29 cellular contexts compared by ENCODE assay signal in genomic region chr2:104109356-104109755, GRCh38.
"Had no signal": no experiment of that assay in that cellular context is flagged by ENCODE, and none has a peak within 500 bp of the region (broad histone marks: within the 10 kb centered on the region; RNA-seq: fewer than 3 reads in every experiment).

No MANE protein-coding gene starts in this region.

- DNase-seq: hypothalamus; immature natural killer cell; kidney; left colon; left lung; lower lobe of right lung; mammary epithelial cell; mesenchymal stem cell; naive thymus-derived CD8-positive, alpha-beta T cell; nucleus accumbens; right lobe of liver; stimulated activated CD4-positive, alpha-beta T cell treated with anti-CD3 and anti-CD28 coated beads, Interleukin-12 subunit alpha, Interleukin-12 subunit beta, amount 100 ng/mL, for 4 hours; stimulated activated CD4-positive, alpha-beta T cell treated with anti-CD3 and anti-CD28 coated beads, Interleukin-15, amount 100 ng/mL, for 24 hours; stimulated activated CD4-positive, alpha-beta T cell treated with anti-CD3 and anti-CD28 coated beads, Interleukin-2, amount 100 ng/mL, for 24 hours; stimulated activated CD4-positive, alpha-beta T cell treated with anti-CD3 and anti-CD28 coated beads, Interleukin-4, amount 100 ng/mL, for 1 hour; stimulated activated naive CD4-positive, alpha-beta T cell; tibial artery; trophoblast cell; upper lobe of right lung had no signal

- FAIRE-seq: islet of Langerhans, kidney, urothelium cell line had no signal

- ATAC-seq: left colon; left lung; lower lobe of right lung; naive thymus-derived CD8-positive, alpha-beta T cell; right lobe of liver; upper lobe of right lung had no signal

- H3K27me3 ChIP-seq: left lung, right atrium auricular region, right lobe of liver, suprapubic skin, tibial artery, upper lobe of right lung had no signal

- H3K27ac Mint-ChIP-seq: immature natural killer cell; naive thymus-derived CD8-positive, alpha-beta T cell; nephron; progenitor cell of endocrine pancreas; stimulated activated naive CD8-positive, alpha-beta T cell treated with anti-CD3 and anti-CD28 coated beads, Interleukin-15, Interleukin-2, amounts not matched to agents 100 ng/mL and 50 ng/mL, for 24 hours had no signal

- H3K4me3 Mint-ChIP-seq: immature natural killer cell; naive thymus-derived CD8-positive, alpha-beta T cell; nephron; neural crest cell; stimulated activated naive CD8-positive, alpha-beta T cell treated with anti-CD3 and anti-CD28 coated beads, Interleukin-15, Interleukin-2, amounts not matched to agents 100 ng/mL and 50 ng/mL, for 24 hours had no signal

- H3K4me1 Mint-ChIP-seq: immature natural killer cell; naive thymus-derived CD8-positive, alpha-beta T cell; nephron had no signal

- H3K36me3 Mint-ChIP-seq: immature natural killer cell; naive thymus-derived CD8-positive, alpha-beta T cell had no signal

- H3K36me3 ChIP-seq: left lung, lower lobe of right lung, right atrium auricular region, right lobe of liver, suprapubic skin, thoracic aorta, tibial artery, upper lobe of right lung had no signal

- H3K27me3 Mint-ChIP-seq: naive thymus-derived CD8-positive, alpha-beta T cell; progenitor cell of endocrine pancreas; stimulated activated naive CD8-positive, alpha-beta T cell treated with anti-CD3 and anti-CD28 coated beads, Interleukin-15, Interleukin-2, amounts not matched to agents 100 ng/mL and 50 ng/mL, for 24 hours had no signal

- H3K27ac ChIP-seq: left lung, lower lobe of right lung, right atrium auricular region, right lobe of liver, skin epidermis, suprapubic skin, thoracic aorta, tibial artery, upper lobe of right lung had no signal

- H3K4me1 ChIP-seq: left lung, lower lobe of right lung, right atrium auricular region, right lobe of liver, suprapubic skin, tibial artery, upper lobe of right lung had no signal

- H3K9me3 Mint-ChIP-seq: nephron; neural crest cell; stimulated activated naive CD8-positive, alpha-beta T cell treated with anti-CD3 and anti-CD28 coated beads, Interleukin-15, Interleukin-2, amounts not matched to agents 100 ng/mL and 50 ng/mL, for 24 hours had no signal

- H3K4me3 ChIP-seq: left lung, lower lobe of right lung, right atrium auricular region, right lobe of liver, skin epidermis, suprapubic skin, thoracic aorta, tibial artery, upper lobe of right lung had no signal

- H3K9me3 ChIP-seq: left lung, lower lobe of right lung, right atrium auricular region, right lobe of liver, suprapubic skin, thoracic aorta, tibial artery, upper lobe of right lung had no signal
